ENCODE assay signal across 1 cellular context in genomic region chr15:74616020-74616939, GRCh38.
TF ChIP-seq lines count a peak whose summit lies in the region.

No MANE protein-coding gene starts in this region.

TF ChIP-seq in K562, 482 proteins besides CTCF, POLR2A, EP300 and RAD21 (continued from another document):
- TF ChIP-seq REST (CRISPR knock-in tag; IDR thresholded peaks at IDR 0.05; ENCODE audit: low read depth) (no peak), PATZ1 (CRISPR knock-in tag; IDR thresholded peaks at IDR 0.05; ENCODE audit: borderline replicate concordance) (no peak), FIP1L1 (IDR thresholded peaks at IDR 0.05; ENCODE audit: low read depth, low read length, poor library complexity, severe bottlenecking) (peak; percentile 10), ZNF764 (CRISPR knock-in tag; IDR thresholded peaks at IDR 0.05; ENCODE audit: low read depth) (no peak), DIDO1 (tag; IDR thresholded peaks at IDR 0.05; ENCODE audit: low read depth) (no peak), ZBTB7A (IDR thresholded peaks at IDR 0.05; ENCODE audit: borderline replicate concordance, control insufficient read depth, low read depth, low read length) (peak; percentile 74), MYC (IDR thresholded peaks at IDR 0.05; ENCODE audit: low read depth, low read length) (0 out of 2 replicates have a peak, but pooled peaks have one; percentile 18), MYC (CRISPR knock-in tag; IDR thresholded peaks at IDR 0.05; ENCODE audit: borderline replicate concordance, low read depth) (no peak), ZNF232 (CRISPR knock-in tag; IDR thresholded peaks at IDR 0.05) (0 out of 2 replicates have a peak, but pooled peaks have one; percentile 70), CXXC5 (CRISPR knock-in tag; IDR thresholded peaks at IDR 0.05) (no peak), YBX1 (IDR thresholded peaks at IDR 0.05) (no peak), FOXK1 (CRISPR knock-in tag; IDR thresholded peaks at IDR 0.05; ENCODE audit: borderline replicate concordance) (0 out of 2 replicates have a peak, but pooled peaks have one; percentile 66), ZNF75A (CRISPR knock-in tag; IDR thresholded peaks at IDR 0.05) (no peak), RFX5 (IDR thresholded peaks at IDR 0.05; ENCODE audit: low read depth, low read length) (no peak), PML (IDR thresholded peaks at IDR 0.05; ENCODE audit: low read length) (no peak), ARID2 (IDR thresholded peaks at IDR 0.05) (no peak), ADNP (tag; IDR thresholded peaks at IDR 0.05) (no peak), ZBTB11 (CRISPR knock-in tag; IDR thresholded peaks at IDR 0.05) (no peak), ETV1 (tag; conservative IDR thresholded peaks at IDR 0.05; ENCODE audit: low read depth) (0 out of 2 replicates have a peak, but pooled peaks have one; percentile 19), ZNF398 (CRISPR knock-in tag; IDR thresholded peaks at IDR 0.05) (no peak), XRCC5 (IDR thresholded peaks at IDR 0.05; ENCODE audit: low read depth, low read length) (no peak), SLC30A9 (CRISPR knock-in tag; IDR thresholded peaks at IDR 0.05) (no peak), CBX5 (IDR thresholded peaks at IDR 0.05; ENCODE audit: borderline replicate concordance, low read depth) (no peak), CCNT2 (IDR thresholded peaks at IDR 0.05; ENCODE audit: borderline replicate concordance, extremely low read depth, insufficient read length, low read depth, low read length) (no peak)
